ENCODE assay signal across 18 cellular contexts in the genomic region with DNA sequence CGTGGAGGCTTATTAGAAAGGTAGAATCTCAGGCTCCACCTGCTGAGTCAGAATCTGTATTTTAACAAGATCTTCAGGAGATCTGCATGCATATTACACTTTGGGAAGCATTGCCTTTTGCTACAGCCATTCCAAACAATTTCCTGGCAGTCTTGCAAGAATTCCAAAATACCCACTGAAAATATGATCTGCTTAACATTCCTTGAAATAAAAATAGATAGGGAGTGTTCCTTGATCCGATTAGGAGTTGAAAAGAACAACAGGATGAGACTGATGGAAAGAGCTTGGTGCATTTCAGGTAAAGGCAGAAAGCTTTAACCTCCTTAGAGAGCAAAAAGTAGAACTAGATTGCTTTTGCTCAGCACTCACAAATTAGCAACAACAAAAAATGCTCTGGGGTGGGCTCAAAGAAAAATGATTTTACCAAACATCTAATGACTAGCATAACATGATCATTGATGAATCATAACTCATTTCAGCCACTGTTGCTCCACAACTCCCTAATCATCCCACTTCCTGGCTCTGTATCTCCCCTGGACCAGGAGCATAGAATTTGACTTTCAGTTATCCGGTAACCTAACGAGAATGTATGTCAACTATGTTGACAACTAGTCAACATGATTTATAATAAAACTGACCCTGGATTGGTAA.
"Had no signal": no experiment of that assay in that cellular context is flagged by ENCODE, and none has a peak within 500 bp of the region (broad histone marks: within the 10 kb centered on the region; RNA-seq: fewer than 3 reads in every experiment).

No MANE protein-coding gene starts in this region.

- DNase-seq: activated CD4-positive, alpha-beta T cell treated with anti-CD3 and anti-CD28 coated beads, Interleukin-2, amount 50 U/mL, for 4 hours; activated effector memory CD4-positive, alpha-beta T cell treated with anti-CD3 and anti-CD28 coated beads, Interleukin-2, amount 50 U/mL, for 16 hours; activated T-cell treated with anti-CD3 and anti-CD28 coated beads, Interleukin-2, amount 50 U/mL, for 4 hours; amygdala; brain microvascular endothelial cell; endodermal cell; lower lobe of right lung; natural killer cell; nucleus accumbens; sigmoid colon; stimulated activated CD4-positive, alpha-beta T cell treated with anti-CD3 and anti-CD28 coated beads, Interleukin-15, amount 100 ng/mL, for 24 hours; stimulated activated CD4-positive, alpha-beta T cell treated with anti-CD3 and anti-CD28 coated beads, Interleukin-4, amount 100 ng/mL, for 24 hours had no signal

- H3K4me1 Mint-ChIP-seq: endodermal cell, natural killer cell had no signal

- H3K27me3 ChIP-seq: brain microvascular endothelial cell, esophagus muscularis mucosa, gastroesophageal sphincter, sigmoid colon had no signal

- H3K36me3 Mint-ChIP-seq: activated naive CD4-positive, alpha-beta T cell treated with anti-CD3 and anti-CD28 coated beads, Interleukin-2, amount 50 U/mL, for 72 hours; natural killer cell had no signal

- H3K4me3 ChIP-seq: esophagus muscularis mucosa, gastroesophageal sphincter, lower lobe of right lung, prostate gland, sigmoid colon had no signal

- H3K36me3 ChIP-seq: brain microvascular endothelial cell, esophagus muscularis mucosa, gastroesophageal sphincter, lower lobe of right lung, prostate gland, sigmoid colon had no signal

- H3K27ac ChIP-seq: brain microvascular endothelial cell, esophagus muscularis mucosa, gastroesophageal sphincter, lower lobe of right lung, prostate gland, sigmoid colon had no signal

- H3K27me3 Mint-ChIP-seq: stimulated activated naive CD8-positive, alpha-beta T cell treated with anti-CD3 and anti-CD28 coated beads, Interleukin-15, Interleukin-2, amounts not matched to agents 100 ng/mL and 50 ng/mL, for 24 hours had no signal

- H3K9me3 Mint-ChIP-seq: activated naive CD4-positive, alpha-beta T cell treated with anti-CD3 and anti-CD28 coated beads, Interleukin-2, amount 50 U/mL, for 72 hours; activated T-cell treated with anti-CD3 and anti-CD28 coated beads, Interleukin-2, amount 50 U/mL, for 4 hours; stimulated activated naive CD8-positive, alpha-beta T cell treated with anti-CD3 and anti-CD28 coated beads, Interleukin-15, Interleukin-2, amounts not matched to agents 100 ng/mL and 50 ng/mL, for 24 hours; T-helper 2 cell treated with Interferon-gamma antibody and Interleukin-4, amounts not matched to agents 5 μg/mL and 100 μg/mL, for 36 hours had no signal

- H3K4me1 ChIP-seq: gastroesophageal sphincter, lower lobe of right lung, prostate gland had no signal

- H3K4me3 Mint-ChIP-seq: activated T-cell treated with anti-CD3 and anti-CD28 coated beads, Interleukin-2, amount 50 U/mL, for 4 hours; endodermal cell; natural killer cell; stimulated activated naive CD8-positive, alpha-beta T cell treated with anti-CD3 and anti-CD28 coated beads, Interleukin-15, Interleukin-2, amounts not matched to agents 100 ng/mL and 50 ng/mL, for 24 hours; T-helper 2 cell treated with Interferon-gamma antibody and Interleukin-4, amounts not matched to agents 5 μg/mL and 100 μg/mL, for 36 hours had no signal

- H3K27ac Mint-ChIP-seq: activated naive CD4-positive, alpha-beta T cell treated with anti-CD3 and anti-CD28 coated beads, Interleukin-2, amount 50 U/mL, for 72 hours; endodermal cell; natural killer cell; stimulated activated naive CD8-positive, alpha-beta T cell treated with anti-CD3 and anti-CD28 coated beads, Interleukin-15, Interleukin-2, amounts not matched to agents 100 ng/mL and 50 ng/mL, for 24 hours; T-helper 2 cell treated with Interferon-gamma antibody and Interleukin-4, amounts not matched to agents 5 μg/mL and 100 μg/mL, for 36 hours had no signal

- H3K9me3 ChIP-seq: esophagus muscularis mucosa, gastroesophageal sphincter, lower lobe of right lung, prostate gland, sigmoid colon had no signal
